8 cellular contexts compared by ENCODE assay signal in the genomic region with DNA sequence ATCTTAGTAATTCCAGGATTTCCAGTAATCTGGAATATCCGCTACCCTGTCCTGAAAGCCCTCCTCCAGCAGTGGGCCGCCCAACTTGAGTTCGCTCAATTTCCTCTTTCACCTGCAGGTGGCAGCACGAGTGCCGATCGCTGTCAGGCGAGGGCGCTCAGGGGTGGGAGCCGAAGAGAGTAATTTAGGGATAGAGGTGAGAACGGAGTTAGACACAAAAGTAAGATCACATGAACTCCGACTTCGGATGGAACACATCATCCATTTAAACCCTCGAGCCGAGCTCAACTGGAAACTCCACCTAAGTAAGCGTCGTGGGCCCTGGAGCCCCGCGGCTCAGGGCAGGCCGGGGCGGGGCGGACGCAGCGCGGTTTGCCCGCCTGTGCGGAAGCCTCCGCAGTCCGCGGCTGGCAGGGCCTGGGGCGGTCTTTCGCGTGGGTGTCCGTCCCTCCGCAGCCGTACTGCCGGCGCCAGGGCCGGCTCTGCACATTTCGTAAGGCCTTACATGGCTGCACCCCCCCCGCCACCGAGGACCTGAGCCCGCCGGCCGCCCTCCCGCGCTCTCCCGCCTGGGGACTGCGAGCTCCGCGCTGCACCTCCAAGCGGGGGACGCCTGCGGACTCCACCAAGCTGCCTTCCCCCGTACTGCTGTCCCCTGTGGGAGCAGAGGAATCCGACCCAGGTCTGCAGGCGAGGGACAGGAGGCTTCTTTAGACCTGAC.
DNase-seq lines count a peak whose midpoint lies in the region; ATAC-seq, FAIRE-seq and TF ChIP-seq lines count a peak whose summit lies in the region.

No MANE protein-coding gene starts in this region.

- BruUV-seq in A673 (replicated peaks; lab: Mats Ljungman, UMichigan), result no TSS peak

- POLR2A ChIA-PET in A673 (lab: Charles Lee; ENCODE audit: low non-redundant PET), result no interaction called here

- TF ChIP-seq CTCF in A673 (conservative IDR thresholded peaks at IDR 0.05; ENCODE audit: low read depth, low read length), result peak; percentile 95
- TF ChIP-seq CTCF in WI38 (IDR thresholded peaks at IDR 0.05; ENCODE audit: low read depth, low read length), result peak; percentile 84
- peak; percentile 90 for TF ChIP-seq CTCF in cardiac fibroblast (IDR thresholded peaks at IDR 0.05; ENCODE audit: low read depth, low read length)

- H3K36me3 ChIP-seq in A673 (ENCODE audit: insufficient read depth, low read length, poor library complexity, severe bottlenecking), result no peaks in the 10 kb centered on the region

- H3K4me1 ChIP-seq in A673 (ENCODE audit: insufficient read depth, low read length, poor library complexity, severe bottlenecking), result peaks cover 3% of the 10 kb centered on the region

- CTCF ChIA-PET in A673 (lab: Charles Lee), result interaction anchor here (0.6 to 1.3 kb wide), 2 partner anchors 62 to 160 kb away, joined by 4 to 7 read pairs; no protein-coding TSS in a partner anchor

- no peak overlapping the region for H3K27ac ChIP-seq in A673 (ENCODE audit: low read depth, low read length, poor library complexity, severe bottlenecking)

- intact Hi-C loops in A673 (cut with micrococcal nuclease; ENCODE audit: unreplicated experiment), result loop anchor here (1.0 to 2.0 kb wide), 2 partner anchors 120 to 161 kb away; partner anchors contain the start of gene HK2

- H3K9me3 ChIP-seq in A673 (ENCODE audit: low read depth, low read length, poor library complexity, severe bottlenecking), result no peaks in the 10 kb centered on the region

- peak; percentile 55 for FAIRE-seq in islet of Langerhans (lab: Jason Lieb, UNC)

- ATAC-seq in GM18520 (IDR thresholded peaks at IDR 0.05; ENCODE audit: unreplicated experiment) (peak; percentile 73), HG03095 (IDR thresholded peaks at IDR 0.05; ENCODE audit: unreplicated experiment) (peak; percentile 89)

- DNase-seq in A673 (ENCODE audit: low spot score) (peak; percentile 84), NCI-H2171 treated with DMSO at 0.1 percent for 48 hours (lab: John Stamatoyannopoulos, UW) (peak; percentile 78), cardiac fibroblast (ENCODE audit: low read depth in 2 of 2) (peak; percentile 78 to 89)
- peak; percentile 62 to 76 for DNase-seq in stimulated activated CD4-positive, alpha-beta T cell treated with anti-CD3 and anti-CD28 coated beads, Interleukin-12 subunit alpha, Interleukin-12 subunit beta, amount 100 ng/mL, for 24 hours (ENCODE audit: low read depth in 2 of 2)

- H3K4me3 ChIP-seq in A673 (ENCODE audit: low read depth, low read length, poor library complexity, severe bottlenecking) (peak overlapping the region; percentile 48), WI38 (ENCODE audit: low read depth, low read length) (peak overlapping the region; percentile 64), cardiac fibroblast (replicated peaks in 1 of 2; ENCODE audit: low read depth in 2 of 2, low read length in 2 of 2) (peak overlapping the region; percentile 45 to 58)

- H3K27me3 ChIP-seq in A673 (replicated peaks; ENCODE audit: insufficient read depth, low read depth, low read length, poor library complexity), result peaks cover 28% of the 10 kb centered on the region
